In genomic region chr11:124313849-124314248, GRCh38 we compare ENCODE assay signal across 2 cellular contexts.
TF ChIP-seq lines count a peak whose summit lies in the region.

OR8D1 (minus strand) TSS chr11:124313949; CDS start chr11:124310766, 3,183 bp downstream.

TF ChIP-seq in IMR-90, 13 proteins besides CTCF, POLR2A, EP300 and RAD21:
- no peak for TF ChIP-seq SMC3 (IDR thresholded peaks at IDR 0.05; ENCODE audit: low read depth, low read length)
- no peak for TF ChIP-seq ELK1 (IDR thresholded peaks at IDR 0.05; ENCODE audit: borderline replicate concordance, low read depth, low read length)
- no peak for TF ChIP-seq MAFK (IDR thresholded peaks at IDR 0.05; ENCODE audit: low read depth, low read length)
- no peak for TF ChIP-seq NFE2L2 (IDR thresholded peaks at IDR 0.05; ENCODE audit: low read depth, low read length)
- TF ChIP-seq CHD1 (IDR thresholded peaks at IDR 0.05; ENCODE audit: low read depth, low read length): no peak
- TF ChIP-seq CEBPB (IDR thresholded peaks at IDR 0.05; ENCODE audit: low read depth, low read length): no peak
- no peak for TF ChIP-seq RFX5 (IDR thresholded peaks at IDR 0.05; ENCODE audit: low read depth, low read length)
- TF ChIP-seq MXI1 (IDR thresholded peaks at IDR 0.05; ENCODE audit: borderline replicate concordance, low read depth, low read length): no peak
- TF ChIP-seq MAZ (IDR thresholded peaks at IDR 0.05; ENCODE audit: borderline replicate concordance, low read depth, low read length): no peak
- TF ChIP-seq USF2 (IDR thresholded peaks at IDR 0.05; ENCODE audit: low read depth, low read length): no peak
- no peak for TF ChIP-seq BHLHE40 (IDR thresholded peaks at IDR 0.05; ENCODE audit: low read depth, low read length)
- no peak for TF ChIP-seq FOS (IDR thresholded peaks at IDR 0.05; ENCODE audit: low read depth, low read length)
- no peak for TF ChIP-seq RCOR1 (IDR thresholded peaks at IDR 0.05; ENCODE audit: insufficient replicate concordance, low read length)

TF ChIP-seq in K562, 482 proteins besides CTCF, POLR2A, EP300 and RAD21:
- TF ChIP-seq ETS2 (tag; IDR thresholded peaks at IDR 0.05; ENCODE audit: borderline replicate concordance, poor library complexity, severe bottlenecking) (no peak), GATA2 (CRISPR knock-in tag; IDR thresholded peaks at IDR 0.05) (no peak), FOXJ3 (CRISPR knock-in tag; IDR thresholded peaks at IDR 0.05) (no peak), MYC (IDR thresholded peaks at IDR 0.05; ENCODE audit: low read depth, low read length) (no peak), MYC (CRISPR knock-in tag; IDR thresholded peaks at IDR 0.05; ENCODE audit: borderline replicate concordance, low read depth) (no peak), CUX1 (CRISPR knock-in tag; IDR thresholded peaks at IDR 0.05) (no peak), ZNF512 (tag; IDR thresholded peaks at IDR 0.05) (no peak), NFRKB (IDR thresholded peaks at IDR 0.05; ENCODE audit: low read depth) (no peak), CREB3L1 (IDR thresholded peaks at IDR 0.05; ENCODE audit: borderline replicate concordance, low read depth) (no peak), JUN (IDR thresholded peaks at IDR 0.05; ENCODE audit: borderline replicate concordance, low read depth, low read length) (no peak), JUN (CRISPR knock-in tag; IDR thresholded peaks at IDR 0.05; ENCODE audit: borderline replicate concordance) (no peak), ZNF780A (CRISPR knock-in tag; IDR thresholded peaks at IDR 0.05) (no peak), RUNX1 (IDR thresholded peaks at IDR 0.05; ENCODE audit: low read depth) (no peak), ZBTB43 (CRISPR knock-in tag; IDR thresholded peaks at IDR 0.05) (no peak), CBFA2T3 (IDR thresholded peaks at IDR 0.05) (no peak), SMARCA5 (IDR thresholded peaks at IDR 0.05) (no peak)
